In the genomic region with DNA sequence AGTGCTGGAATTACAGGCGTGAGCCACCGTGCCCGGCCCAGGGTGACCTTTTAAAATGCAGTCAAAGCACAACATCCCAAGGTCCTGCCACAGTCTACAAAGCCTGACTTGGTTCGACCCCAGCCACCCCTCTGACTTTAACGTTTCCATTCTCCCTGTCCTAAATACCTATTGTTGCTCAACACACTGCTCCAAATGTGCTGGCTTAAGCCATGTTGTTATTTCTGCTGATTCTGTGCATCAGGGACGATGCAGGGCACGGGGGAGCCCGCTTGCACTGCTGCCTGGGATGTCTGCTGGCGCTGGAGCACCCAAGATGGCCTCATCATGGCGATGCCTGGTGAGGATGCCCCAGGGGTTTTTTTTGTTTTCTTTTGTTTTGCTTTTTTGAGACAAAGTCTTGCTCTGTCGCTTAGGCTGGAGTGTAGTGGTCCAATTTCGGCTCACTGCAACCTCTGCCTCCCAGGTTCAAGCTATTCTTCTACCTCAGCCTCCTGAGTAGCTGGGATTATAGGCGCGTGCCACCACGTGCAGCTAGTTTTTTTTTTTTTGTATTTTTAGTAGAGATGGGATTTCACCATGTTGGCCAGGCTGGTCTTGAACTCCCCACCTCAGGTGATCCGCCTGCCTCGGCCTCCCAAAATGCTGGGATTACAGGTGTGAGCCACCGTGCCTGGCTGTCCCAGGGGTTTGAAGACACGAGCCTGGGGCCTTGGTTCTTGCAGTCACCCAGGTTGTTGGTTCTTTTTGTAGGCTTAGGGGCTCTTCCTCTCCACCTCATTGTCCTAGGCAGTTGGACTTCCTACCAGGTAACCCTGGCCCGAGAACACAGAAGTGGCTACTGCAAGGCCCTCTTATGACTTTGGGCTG, we compare ENCODE assay signal across 14 cellular contexts. TPM values are rescaled to one million over a fixed set of nuclear protein-coding genes. Genes with fewer than 3 reads are reported as not detected.
"Had no signal": no experiment of that assay in that cellular context is flagged by ENCODE, and none has a peak within 500 bp of the region (broad histone marks: within the 10 kb centered on the region; RNA-seq: fewer than 3 reads in every experiment).

No MANE protein-coding gene starts in this region.

- H3K4me3 ChIP-seq: colonic mucosa, SJSA1, thoracic aorta had no signal

- H3K4me1 ChIP-seq: colonic mucosa had no signal

- H3K27ac Mint-ChIP-seq: activated CD8-positive, alpha-beta memory T cell treated with anti-CD3 and anti-CD28 coated beads, Interleukin-2, amount 10 ng/mL, durations not matched to agents 7 days and 5 days; activated naive CD8-positive, alpha-beta T cell treated with anti-CD3 and anti-CD28 coated beads for 36 hours; stimulated activated naive CD8-positive, alpha-beta T cell treated with anti-CD3 and anti-CD28 coated beads, Interleukin-15, Interleukin-2, amounts not matched to agents 100 ng/mL and 50 ng/mL, for 24 hours had no signal

- ATAC-seq: activated CD8-positive, alpha-beta memory T cell treated with anti-CD3 and anti-CD28 coated beads, Interleukin-2, amount 10 ng/mL, durations not matched to agents 7 days and 5 days; activated T-cell treated with anti-CD3 and anti-CD28 coated beads, Interleukin-2, amount 50 U/mL, for 4 hours had no signal

- H3K4me3 Mint-ChIP-seq: activated CD8-positive, alpha-beta memory T cell treated with anti-CD3 and anti-CD28 coated beads, Interleukin-2, amount 10 ng/mL, durations not matched to agents 7 days and 5 days; activated naive CD8-positive, alpha-beta T cell treated with anti-CD3 and anti-CD28 coated beads for 36 hours; activated T-cell treated with anti-CD3 and anti-CD28 coated beads, Interleukin-2, amount 50 U/mL, for 4 hours; nephron; stimulated activated naive CD8-positive, alpha-beta T cell treated with anti-CD3 and anti-CD28 coated beads, Interleukin-15, Interleukin-2, amounts not matched to agents 100 ng/mL and 50 ng/mL, for 24 hours had no signal

- H3K27me3 ChIP-seq: colonic mucosa, SJSA1 had no signal

- H3K9me3 ChIP-seq: colonic mucosa, SJSA1 had no signal

- H3K36me3 ChIP-seq: colonic mucosa, SJSA1, thoracic aorta had no signal

- H3K36me3 Mint-ChIP-seq: activated CD8-positive, alpha-beta memory T cell treated with anti-CD3 and anti-CD28 coated beads, Interleukin-2, amount 10 ng/mL, durations not matched to agents 7 days and 5 days; activated naive CD8-positive, alpha-beta T cell treated with anti-CD3 and anti-CD28 coated beads for 36 hours had no signal

- H3K9me3 Mint-ChIP-seq: activated naive CD8-positive, alpha-beta T cell treated with anti-CD3 and anti-CD28 coated beads for 36 hours; nephron; stimulated activated naive CD8-positive, alpha-beta T cell treated with anti-CD3 and anti-CD28 coated beads, Interleukin-15, Interleukin-2, amounts not matched to agents 100 ng/mL and 50 ng/mL, for 24 hours had no signal

- H3K27me3 Mint-ChIP-seq: activated CD8-positive, alpha-beta memory T cell treated with anti-CD3 and anti-CD28 coated beads, Interleukin-2, amount 10 ng/mL, durations not matched to agents 7 days and 5 days; activated naive CD8-positive, alpha-beta T cell treated with anti-CD3 and anti-CD28 coated beads for 36 hours; stimulated activated naive CD8-positive, alpha-beta T cell treated with anti-CD3 and anti-CD28 coated beads, Interleukin-15, Interleukin-2, amounts not matched to agents 100 ng/mL and 50 ng/mL, for 24 hours had no signal

- DNase-seq: activated CD4-positive, alpha-beta T cell treated with anti-CD3 and anti-CD28 coated beads, Interleukin-2, amount 50 U/mL, for 4 hours; activated CD4-positive, CD25-positive, alpha-beta regulatory T cell treated with anti-CD3 and anti-CD28 coated beads, Interleukin-2, amount 50 U/mL, for 72 hours; activated CD8-positive, alpha-beta memory T cell treated with anti-CD3 and anti-CD28 coated beads, Interleukin-2, amount 10 ng/mL, durations not matched to agents 7 days and 5 days; activated gamma-delta T cell treated with Interleukin-2 at 50 U/mL for 16 hours; activated naive CD8-positive, alpha-beta T cell treated with anti-CD3 and anti-CD28 coated beads for 36 hours; activated T-cell treated with anti-CD3 and anti-CD28 coated beads, Interleukin-2, amount 50 U/mL, for 4 hours; effector memory CD4-positive, alpha-beta T cell; stimulated activated CD4-positive, alpha-beta T cell treated with anti-CD3 and anti-CD28 coated beads, Interleukin-15, amount 100 ng/mL, for 24 hours; stimulated activated CD4-positive, alpha-beta T cell treated with anti-CD3 and anti-CD28 coated beads, Interleukin-4, amount 100 ng/mL, for 24 hours had no signal

- H3K4me1 Mint-ChIP-seq: activated CD8-positive, alpha-beta memory T cell treated with anti-CD3 and anti-CD28 coated beads, Interleukin-2, amount 10 ng/mL, durations not matched to agents 7 days and 5 days; activated naive CD8-positive, alpha-beta T cell treated with anti-CD3 and anti-CD28 coated beads for 36 hours had no signal

- H3K27ac ChIP-seq: colonic mucosa, SJSA1, thoracic aorta had no signal

RNA-seq across cellular contexts. Expression of a gene that starts 22.9 kb away (rescaled TPM):
- total RNA-seq: activated CD8-positive, alpha-beta memory T cell treated with anti-CD3 and anti-CD28 coated beads, Interleukin-2, amount 10 ng/mL, durations not matched to agents 7 days and 5 days; activated naive CD8-positive, alpha-beta T cell treated with anti-CD3 and anti-CD28 coated beads for 36 hours; activated T-cell treated with anti-CD3 and anti-CD28 coated beads, Interleukin-2, amount 50 U/mL, for 4 hours had no signal
